16 cellular contexts compared by ENCODE assay signal in the genomic region with DNA sequence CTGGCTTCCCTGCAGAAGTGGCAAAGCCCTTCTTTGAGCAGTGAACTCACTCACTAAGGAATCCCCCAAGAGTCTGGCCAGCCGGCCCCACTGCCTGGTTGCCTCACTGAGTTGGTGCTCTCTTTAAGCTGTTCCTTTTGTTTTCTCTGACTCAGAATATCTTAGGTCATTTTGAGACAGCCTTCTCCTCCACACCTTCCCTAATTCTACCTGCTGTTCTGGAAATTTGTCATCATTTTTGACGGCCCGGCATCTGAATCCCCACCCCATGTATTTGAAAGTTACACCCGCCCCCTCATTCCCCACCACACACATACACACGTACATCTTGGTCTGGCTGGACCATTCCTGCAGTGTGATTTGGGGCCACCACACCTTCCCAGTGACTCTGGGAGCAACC. TPM values are rescaled to one million over a fixed set of nuclear protein-coding genes. Genes with fewer than 3 reads are reported as not detected.
DNase-seq lines count a peak whose midpoint lies in the region; ATAC-seq and TF ChIP-seq lines count a peak whose summit lies in the region.
"Had no signal": no experiment of that assay in that cellular context is flagged by ENCODE, and none has a peak within 500 bp of the region (broad histone marks: within the 10 kb centered on the region; RNA-seq: fewer than 3 reads in every experiment).

No MANE protein-coding gene starts in this region.

- no peak overlapping the region for H4K12ac ChIP-seq in trophoblast cell (ENCODE audit: low read depth, low read length)

- H2BK5ac ChIP-seq in trophoblast cell (ENCODE audit: low read depth, low read length, poor library complexity), result no peak overlapping the region

- no peak overlapping the region for H3K23ac ChIP-seq in trophoblast cell (ENCODE audit: low read length)

- H3K4me3 ChIP-seq in Panc1 (ENCODE audit: low read depth in 2 of 2, low read length in 2 of 2), result no peak overlapping the region
- H3K4me3 ChIP-seq in esophagus muscularis mucosa, result no peak overlapping the region
- H3K4me3 ChIP-seq in trophoblast cell (ENCODE audit: low read depth, low read length), result no peak overlapping the region
- no peak overlapping the region for H3K4me3 ChIP-seq in colonic mucosa
- H3K4me3 ChIP-seq: heart right ventricle, skin epidermis had no signal

- in situ Hi-C loops in Panc1 (cut with HindIII; ENCODE audit: low pct_unique_long_range_greater_than_20kb, low sequenced_read_pairs), result no loop called here

- H2BK120ac ChIP-seq in trophoblast cell (ENCODE audit: insufficient read depth, low read length, poor library complexity), result no peak overlapping the region

- H3K79me1 ChIP-seq in trophoblast cell (ENCODE audit: low read length), result no peaks in the 10 kb centered on the region

- no TSS peak for BruUV-seq in Panc1 (replicated peaks; lab: Mats Ljungman, UMichigan)

- H3K18ac ChIP-seq in trophoblast cell (ENCODE audit: low read length), result no peak overlapping the region

- H3K4me2 ChIP-seq in trophoblast cell (ENCODE audit: low read length), result no peak overlapping the region

- DNase-seq in EH (ENCODE audit: low read depth) (peak; percentile 32), Panc1 (ENCODE audit: low read depth, low spot score) (no peak), esophagus muscularis mucosa (ENCODE audit: extremely low spot score) (peak; percentile 90), trophoblast cell (no peak), NCI-H526 treated with DMSO at 0.1 percent for 48 hours (lab: John Stamatoyannopoulos, UW) (no peak), RPMI8226 (no peak), colonic mucosa (no peak)
- DNase-seq in stimulated activated CD4-positive, alpha-beta T cell treated with anti-CD3 and anti-CD28 coated beads, Interleukin-4, amount 100 ng/mL, for 24 hours, result no peak
- DNase-seq: activated gamma-delta T cell, Calu3, endodermal cell, heart right ventricle, SHP77 treated with DMSO at 0.1 percent for 48 hours had no signal

- H3K27me3 ChIP-seq in Panc1 (ENCODE audit: control insufficient read depth, insufficient read depth, low read length) (no peaks in the 10 kb centered on the region), esophagus muscularis mucosa (no peaks in the 10 kb centered on the region), trophoblast cell (ENCODE audit: insufficient read depth, low read length) (no peaks in the 10 kb centered on the region), colonic mucosa (no peaks in the 10 kb centered on the region)
- H3K27me3 ChIP-seq: heart right ventricle had no signal

- WGBS in esophagus muscularis mucosa, result 78% methylated on average over 5 of the region's 5 CpGs
- no CpG with 5 or more reads among the region's 5 CpGs for WGBS in trophoblast cell (ENCODE audit: extremely low coverage, insufficient coverage, insufficient read length)

- H3K4me1 ChIP-seq in Panc1 (ENCODE audit: control insufficient read depth, insufficient read depth, low read length) (no peaks in the 10 kb centered on the region), esophagus muscularis mucosa (peaks cover 11 to 30% (median 19%) of the 10 kb centered on the region in 4 donors), trophoblast cell (ENCODE audit: control insufficient read depth in 1 of 2, insufficient read depth in 2 of 2, low read length in 2 of 2) (peaks cover 8 to 9% of the 10 kb centered on the region in 2 experiments), colonic mucosa (no peaks in the 10 kb centered on the region)

- H4K91ac ChIP-seq in trophoblast cell (ENCODE audit: low read depth, low read length), result no peak overlapping the region

- H2AK5ac ChIP-seq in trophoblast cell (ENCODE audit: low read length), result peak overlapping the region; percentile 75

- no peaks in the 10 kb centered on the region for H3K79me2 ChIP-seq in trophoblast cell (ENCODE audit: control insufficient read depth, insufficient read depth, low read length, poor library complexity)

- peak; percentile 26 for ATAC-seq in Panc1

- no peaks in the 10 kb centered on the region for H3K36me3 ChIP-seq in Panc1 (ENCODE audit: control insufficient read depth, insufficient read depth, low read length)
- no peaks in the 10 kb centered on the region for H3K36me3 ChIP-seq in esophagus muscularis mucosa
- no peaks in the 10 kb centered on the region for H3K36me3 ChIP-seq in trophoblast cell (ENCODE audit: control insufficient read depth in 1 of 2, insufficient read depth in 2 of 2, low read length in 2 of 2)
- no peaks in the 10 kb centered on the region for H3K36me3 ChIP-seq in colonic mucosa
- H3K36me3 ChIP-seq: heart right ventricle had no signal

- no peak overlapping the region for H3K4ac ChIP-seq in trophoblast cell (ENCODE audit: low read depth, low read length)

- no peak for TF ChIP-seq POLR2A in esophagus muscularis mucosa (IDR thresholded peaks at IDR 0.05; ENCODE audit: low read depth)

- H4K8ac ChIP-seq in trophoblast cell (ENCODE audit: low read depth, low read length), result no peak overlapping the region

- peak overlapping the region; percentile 18 for H2AFZ ChIP-seq in trophoblast cell (ENCODE audit: insufficient read depth, low read length, poor library complexity)

- CTCF ChIA-PET in Panc1 (lab: Charles Lee), result interaction anchor here (1.3 to 1.4 kb wide), 2 partner anchors 11 to 69 kb away, joined by 7 to 8 read pairs; no protein-coding TSS in a partner anchor

- H3K14ac ChIP-seq in trophoblast cell (ENCODE audit: low read length), result no peak overlapping the region

- H3K9me3 ChIP-seq in Panc1 (ENCODE audit: control insufficient read depth, insufficient read depth, low read depth, low read length) (no peaks in the 10 kb centered on the region), esophagus muscularis mucosa (no peaks in the 10 kb centered on the region), trophoblast cell (ENCODE audit: insufficient read depth, low read depth, low read length) (no peaks in the 10 kb centered on the region), colonic mucosa (no peaks in the 10 kb centered on the region)
- H3K9me3 ChIP-seq: heart right ventricle had no signal

- POLR2A ChIA-PET in Panc1 (lab: Charles Lee), result interaction anchor here (0.6 kb wide), 1 partner anchor 10 kb away, joined by 5 read pairs; no protein-coding TSS in a partner anchor

- H2BK12ac ChIP-seq in trophoblast cell (ENCODE audit: low read length), result no peak overlapping the region

- H3K9ac ChIP-seq in trophoblast cell (ENCODE audit: low read length) (no peak overlapping the region), colonic mucosa (ENCODE audit: low read depth in 2 of 2, low read length in 2 of 2) (no peak overlapping the region)

- TF ChIP-seq CTCF in Panc1 (IDR thresholded peaks at IDR 0.05), result no peak
- no peak for TF ChIP-seq CTCF in esophagus muscularis mucosa (IDR thresholded peaks at IDR 0.05)
- TF ChIP-seq CTCF in colonic mucosa (IDR thresholded peaks at IDR 0.05), result no peak

- intact Hi-C loops in Panc1 (cut with micrococcal nuclease; ENCODE audit: unreplicated experiment) (no loop called here), esophagus muscularis mucosa (cut with DNase I) (no loop called here), colonic mucosa (cut with DNase I) (no loop called here)

- TF ChIP-seq EP300 in esophagus muscularis mucosa (IDR thresholded peaks at IDR 0.05), result no peak

- H3K27ac ChIP-seq in Panc1 (ENCODE audit: low read length) (no peak overlapping the region), esophagus muscularis mucosa (replicated peaks in 1 of 4) (peak overlapping the region; percentile 53 to 75 (median 66)), trophoblast cell (ENCODE audit: low read depth, low read length) (no peak overlapping the region), colonic mucosa (no peak overlapping the region)
- H3K27ac ChIP-seq: HL-60 had no signal

RNA-seq across cellular contexts. Expression of a gene that starts 41.8 kb away (rescaled TPM):
- total RNA-seq in Panc1 (2021; ENCODE audit: unreplicated experiment) (not detected), esophagus muscularis mucosa (1 to 10 TPM; 1.7 to 4.0 (median 2.9) TPM), colonic mucosa (under 1 TPM in 1 of 2 donors, not detected in 1; 0.90 TPM)
- polyA plus RNA-seq in Panc1 (2012; ENCODE audit: insufficient read length), result 0.21 TPM
- polyA plus RNA-seq in trophoblast cell (2013), result 3.8 and 5.4 TPM in 2 replicates
- total RNA-seq: Calu3 had no signal
- polyA plus RNA-seq: neural cell had no signal

Comparison
In these comparisons a context has a peak if more than half of its experiments do, and no peak if none do; other contexts are left out.
1. DNase-seq: peak in EH (single experiment) and esophagus muscularis mucosa (single experiment); none in Panc1 (single experiment), trophoblast cell (0 of 2), stimulated activated CD4-positive, alpha-beta T cell treated with anti-CD3 and anti-CD28 coated beads, Interleukin-4, amount 100 ng/mL, for 24 hours (single experiment), NCI-H526 treated with DMSO at 0.1 percent for 48 hours (single experiment), RPMI8226 (single experiment) and colonic mucosa (single experiment).
2. H3K27ac ChIP-seq: peak in esophagus muscularis mucosa (4 of 4); none in Panc1 (single experiment), trophoblast cell (single experiment) and colonic mucosa (single experiment).